In the genomic region with DNA sequence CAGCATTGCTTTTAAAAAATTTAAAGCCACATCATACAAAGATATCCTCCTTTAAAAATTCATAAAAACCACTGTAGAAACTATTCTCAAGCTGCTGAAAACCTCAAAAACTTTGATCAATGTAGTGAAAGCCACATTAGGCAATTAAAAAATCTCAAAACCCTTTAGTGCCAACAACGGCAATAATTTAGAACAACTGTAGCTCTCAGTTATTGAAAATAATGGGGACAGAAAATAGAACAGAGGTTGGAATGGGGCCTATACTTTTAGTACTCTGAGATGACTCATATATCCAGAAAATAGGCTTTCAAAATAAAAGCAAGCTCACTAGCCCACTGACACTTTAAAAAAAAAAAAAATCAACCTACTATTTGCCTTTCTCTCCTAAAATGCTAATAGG, we compare ENCODE assay signal across 11 cellular contexts.
DNase-seq lines count a peak whose midpoint lies in the region; ATAC-seq and TF ChIP-seq lines count a peak whose summit lies in the region.
"Had no signal": no experiment of that assay in that cellular context is flagged by ENCODE, and none has a peak within 500 bp of the region (broad histone marks: within the 10 kb centered on the region; RNA-seq: fewer than 3 reads in every experiment).

No MANE protein-coding gene starts in this region.

- no peak overlapping the region for H3K27ac Mint-ChIP-seq in CD8-positive, alpha-beta T cell
- H3K27ac Mint-ChIP-seq in natural killer cell treated with Interleukin-12 subunit alpha and Interleukin-12 subunit beta and Interleukin-15 and Interleukin-18, amount 100 ng/mL, for 72 hours: peak overlapping the region; percentile 78 to 90

- H3K9me3 ChIP-seq in CD8-positive, alpha-beta T cell (ENCODE audit: low read length): no peaks in the 10 kb centered on the region
- no peaks in the 10 kb centered on the region for H3K9me3 ChIP-seq in Loucy (ENCODE audit: insufficient read depth, low read depth, low read length)
- H3K9me3 ChIP-seq: upper lobe of left lung had no signal

- no peaks in the 10 kb centered on the region for H3K9me3 Mint-ChIP-seq in CD8-positive, alpha-beta T cell
- no peaks in the 10 kb centered on the region for H3K9me3 Mint-ChIP-seq in natural killer cell treated with Interleukin-12 subunit alpha and Interleukin-12 subunit beta and Interleukin-15 and Interleukin-18, amount 100 ng/mL, for 72 hours

- POLR2A ChIA-PET in CD8-positive, alpha-beta T cell (lab: Charles Lee): interaction anchor here (1.4 kb wide), 1 partner anchor 23 kb away, joined by 3 read pairs; no protein-coding TSS in a partner anchor

- no peaks in the 10 kb centered on the region for H4K20me1 ChIP-seq in Loucy (ENCODE audit: insufficient read depth, low read length, poor library complexity, severe bottlenecking)

- H2AFZ ChIP-seq in Loucy (ENCODE audit: low read length): no peak overlapping the region

- peak; percentile 19 for ATAC-seq in CD8-positive, alpha-beta T cell
- no peak for ATAC-seq in natural killer cell treated with Interleukin-12 subunit alpha and Interleukin-12 subunit beta and Interleukin-15 and Interleukin-18, amount 100 ng/mL, for 72 hours
- no peak for ATAC-seq in GM19395 (IDR thresholded peaks at IDR 0.05; ENCODE audit: unreplicated experiment)
- no peak for ATAC-seq in GM21723 (IDR thresholded peaks at IDR 0.05; ENCODE audit: unreplicated experiment)
- ATAC-seq in GM18873 (IDR thresholded peaks at IDR 0.05; ENCODE audit: low FRiP score, unreplicated experiment): no peak

- no peak overlapping the region for H3K4me3 Mint-ChIP-seq in CD8-positive, alpha-beta T cell
- H3K4me3 Mint-ChIP-seq in natural killer cell treated with Interleukin-12 subunit alpha and Interleukin-12 subunit beta and Interleukin-15 and Interleukin-18, amount 100 ng/mL, for 72 hours: peak overlapping the region; percentile 71

- H3K79me2 ChIP-seq in Loucy (ENCODE audit: insufficient read depth, low read length): no peaks in the 10 kb centered on the region

- in situ Hi-C loops in astrocyte of the spinal cord (cut with HindIII; ENCODE audit: low sequenced_read_pairs): no loop called here

- CTCF ChIA-PET in CD8-positive, alpha-beta T cell (lab: Charles Lee): interaction anchor here (0.9 to 1.4 kb wide), 3 partner anchors 11 to 81 kb away, joined by 3 to 4 read pairs (median 3); no protein-coding TSS in a partner anchor

- no peaks in the 10 kb centered on the region; the same call in 1 of the 2 replicates for H3F3A ChIP-seq in Loucy (ENCODE audit: low read depth)

- H3K4me2 ChIP-seq in Loucy (ENCODE audit: low read depth, low read length, poor library complexity, severe bottlenecking): peak overlapping the region; percentile 66

- intact Hi-C loops in CD8-positive, alpha-beta T cell (cut with DNase I, micrococcal nuclease): no loop called here

- H3K27me3 ChIP-seq in CD8-positive, alpha-beta T cell (ENCODE audit: insufficient read depth, low read length): no peaks in the 10 kb centered on the region
- H3K27me3 ChIP-seq in Loucy (ENCODE audit: insufficient read depth, low read length, poor library complexity, severe bottlenecking): peaks cover 9% of the 10 kb centered on the region
- H3K27me3 ChIP-seq: upper lobe of left lung had no signal

- peaks cover 13% of the 10 kb centered on the region for H3K36me3 Mint-ChIP-seq in CD8-positive, alpha-beta T cell
- H3K36me3 Mint-ChIP-seq in natural killer cell treated with Interleukin-12 subunit alpha and Interleukin-12 subunit beta and Interleukin-15 and Interleukin-18, amount 100 ng/mL, for 72 hours: no peaks in the 10 kb centered on the region

- H3K4me1 ChIP-seq in CD8-positive, alpha-beta T cell (ENCODE audit: insufficient read depth, low read length): peaks cover 34% of the 10 kb centered on the region
- H3K4me1 ChIP-seq in Loucy (ENCODE audit: insufficient read depth, low read length, poor library complexity, severe bottlenecking): peaks cover 48% of the 10 kb centered on the region

- no peak overlapping the region for H3K4me3 ChIP-seq in CD8-positive, alpha-beta T cell (ENCODE audit: low read depth, low read length)
- H3K4me3 ChIP-seq in Loucy (ENCODE audit: low read length, poor library complexity, severe bottlenecking) (peak overlapping the region; percentile 29), astrocyte of the spinal cord (ENCODE audit: low read depth, low read length) (no peak overlapping the region)
- H3K4me3 ChIP-seq: upper lobe of left lung had no signal

- H3K27me3 Mint-ChIP-seq in CD8-positive, alpha-beta T cell (ENCODE audit: low read depth): no peaks in the 10 kb centered on the region
- no peaks in the 10 kb centered on the region for H3K27me3 Mint-ChIP-seq in natural killer cell treated with Interleukin-12 subunit alpha and Interleukin-12 subunit beta and Interleukin-15 and Interleukin-18, amount 100 ng/mL, for 72 hours

- no peak overlapping the region for H3K9ac ChIP-seq in Loucy (ENCODE audit: low read depth, low read length, poor library complexity, severe bottlenecking)

- no peak for DNase-seq in CD8-positive, alpha-beta T cell
- DNase-seq in astrocyte of the spinal cord (ENCODE audit: low read depth, low spot score) (peak; percentile 65), kidney tubule cell (ENCODE audit: low spot score) (no peak)
- no peak for DNase-seq in natural killer cell treated with Interleukin-12 subunit alpha and Interleukin-12 subunit beta and Interleukin-15 and Interleukin-18, amount 100 ng/mL, for 72 hours (ENCODE audit: low spot score)
- DNase-seq: DMS153, NCI-H1092 treated with DMSO at 0.1 percent for 48 hours had no signal

- H3K36me3 ChIP-seq in CD8-positive, alpha-beta T cell (ENCODE audit: insufficient read depth, low read length): no peaks in the 10 kb centered on the region
- no peaks in the 10 kb centered on the region for H3K36me3 ChIP-seq in Loucy (ENCODE audit: insufficient read depth, low read length)

- TF ChIP-seq CTCF in CD8-positive, alpha-beta T cell (IDR thresholded peaks at IDR 0.05): no peak
- TF ChIP-seq CTCF in Loucy (conservative IDR thresholded peaks at IDR 0.05; ENCODE audit: low read length) (no peak), astrocyte of the spinal cord (IDR thresholded peaks at IDR 0.05; ENCODE audit: low read depth, low read length) (no peak)

- no peak overlapping the region for H3K27ac ChIP-seq in CD8-positive, alpha-beta T cell (ENCODE audit: low read depth, low read length)

- no peaks in the 10 kb centered on the region for H3K9me2 ChIP-seq in Loucy (replicated peaks; ENCODE audit: low read depth, low read length)

- peaks cover 40% of the 10 kb centered on the region for H3K4me1 Mint-ChIP-seq in CD8-positive, alpha-beta T cell (ENCODE audit: low read depth)
- H3K4me1 Mint-ChIP-seq in natural killer cell treated with Interleukin-12 subunit alpha and Interleukin-12 subunit beta and Interleukin-15 and Interleukin-18, amount 100 ng/mL, for 72 hours (ENCODE audit: low read depth in 2 of 2): peaks cover 63 to 70% of the 10 kb centered on the region in 2 donors
